23 cellular contexts compared by ENCODE assay signal in the genomic region with DNA sequence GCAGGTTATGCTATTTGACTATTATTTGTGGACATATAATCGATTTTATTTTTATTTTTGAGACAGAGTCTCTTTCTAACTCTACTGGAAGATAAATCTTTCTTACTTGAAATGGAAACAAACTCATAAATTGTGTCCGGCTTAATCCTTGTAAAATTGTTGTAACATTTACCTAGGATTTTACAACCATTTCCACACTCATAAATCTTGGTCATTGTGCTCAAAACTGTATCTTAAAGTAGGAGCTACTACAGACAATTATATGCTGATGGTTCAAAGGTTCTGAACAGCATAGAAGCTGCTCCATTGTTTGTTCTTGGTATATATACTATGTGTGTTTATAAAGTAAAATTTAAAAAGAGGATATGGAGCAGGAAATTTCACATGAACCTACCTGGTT.
"Had no signal": no experiment of that assay in that cellular context is flagged by ENCODE, and none has a peak within 500 bp of the region (broad histone marks: within the 10 kb centered on the region; RNA-seq: fewer than 3 reads in every experiment).

No MANE protein-coding gene starts in this region.

- H3K27ac Mint-ChIP-seq: natural killer cell treated with Interleukin-12 subunit alpha and Interleukin-12 subunit beta and Interleukin-15 and Interleukin-18, amount 100 ng/mL, for 72 hours; neural progenitor cell; stimulated activated effector memory CD8-positive, alpha-beta T cell treated with anti-CD3 and anti-CD28 coated beads, Interleukin-12 subunit alpha, Interleukin-12 subunit beta, amount 100 ng/mL, for 72 hours; stimulated activated naive CD8-positive, alpha-beta T cell treated with anti-CD3 and anti-CD28 coated beads, Interleukin-15, Interleukin-2, amounts not matched to agents 100 ng/mL and 50 ng/mL, for 24 hours had no signal

- H3K36me3 ChIP-seq: esophagus muscularis mucosa, gastrocnemius medialis, heart right ventricle, neural progenitor cell, right lobe of liver, tibial artery, upper lobe of right lung, vagina had no signal

- H3K4me3 Mint-ChIP-seq: effector memory CD8-positive, alpha-beta T cell; natural killer cell treated with Interleukin-12 subunit alpha and Interleukin-12 subunit beta and Interleukin-15 and Interleukin-18, amount 100 ng/mL, for 72 hours; neural progenitor cell; stimulated activated effector memory CD8-positive, alpha-beta T cell treated with anti-CD3 and anti-CD28 coated beads, Interleukin-12 subunit alpha, Interleukin-12 subunit beta, amount 100 ng/mL, for 72 hours; stimulated activated naive CD8-positive, alpha-beta T cell treated with anti-CD3 and anti-CD28 coated beads, Interleukin-15, Interleukin-2, amounts not matched to agents 100 ng/mL and 50 ng/mL, for 24 hours had no signal

- H3K27ac ChIP-seq: epithelial cell of prostate, esophagus muscularis mucosa, gastrocnemius medialis, heart right ventricle, neural progenitor cell, parathyroid adenoma, psoas muscle, right lobe of liver, tibial artery, upper lobe of right lung, vagina had no signal

- H3K27me3 Mint-ChIP-seq: effector memory CD8-positive, alpha-beta T cell; natural killer cell treated with Interleukin-12 subunit alpha and Interleukin-12 subunit beta and Interleukin-15 and Interleukin-18, amount 100 ng/mL, for 72 hours; stimulated activated naive CD8-positive, alpha-beta T cell treated with anti-CD3 and anti-CD28 coated beads, Interleukin-15, Interleukin-2, amounts not matched to agents 100 ng/mL and 50 ng/mL, for 24 hours had no signal

- H3K9me3 Mint-ChIP-seq: effector memory CD8-positive, alpha-beta T cell; natural killer cell treated with Interleukin-12 subunit alpha and Interleukin-12 subunit beta and Interleukin-15 and Interleukin-18, amount 100 ng/mL, for 72 hours; neural progenitor cell; stimulated activated effector memory CD8-positive, alpha-beta T cell treated with anti-CD3 and anti-CD28 coated beads, Interleukin-12 subunit alpha, Interleukin-12 subunit beta, amount 100 ng/mL, for 72 hours; stimulated activated naive CD8-positive, alpha-beta T cell treated with anti-CD3 and anti-CD28 coated beads, Interleukin-15, Interleukin-2, amounts not matched to agents 100 ng/mL and 50 ng/mL, for 24 hours had no signal

- H3K36me3 Mint-ChIP-seq: neural progenitor cell had no signal

- H3K9ac ChIP-seq: neural progenitor cell, parathyroid adenoma had no signal

- DNase-seq: effector memory CD8-positive, alpha-beta T cell; gastrocnemius medialis; heart right ventricle; hypothalamus; kidney glomerular epithelial cell; mammary epithelial cell; nucleus accumbens; psoas muscle; retina; right lobe of liver; stimulated activated CD4-positive, alpha-beta T cell treated with anti-CD3 and anti-CD28 coated beads, Interleukin-4, amount 100 ng/mL, for 1 hour; stimulated activated CD8-positive, alpha-beta memory T cell treated with anti-CD3 and anti-CD28 coated beads, Interleukin-4, amount 100 ng/mL, for 48 hours; tibial artery; upper lobe of right lung had no signal

- H3K4me1 ChIP-seq: parathyroid adenoma had no signal

- H3K27me3 ChIP-seq: esophagus muscularis mucosa, gastrocnemius medialis, heart right ventricle, neural progenitor cell, right lobe of liver, tibial artery, upper lobe of right lung, vagina had no signal

- ATAC-seq: effector memory CD8-positive, alpha-beta T cell; gastrocnemius medialis; heart right ventricle; left lobe of liver; natural killer cell treated with Interleukin-12 subunit alpha and Interleukin-12 subunit beta and Interleukin-15 and Interleukin-18, amount 100 ng/mL, for 72 hours; psoas muscle; right lobe of liver; stimulated activated effector memory CD8-positive, alpha-beta T cell treated with anti-CD3 and anti-CD28 coated beads, Interleukin-12 subunit alpha, Interleukin-12 subunit beta, amount 100 ng/mL, for 72 hours; upper lobe of right lung had no signal

- H3K4me3 ChIP-seq: esophagus muscularis mucosa, gastrocnemius medialis, heart right ventricle, neural progenitor cell, psoas muscle, right lobe of liver, tibial artery, upper lobe of right lung, vagina had no signal

- H3K9me3 ChIP-seq: esophagus muscularis mucosa, gastrocnemius medialis, heart right ventricle, psoas muscle, right lobe of liver, tibial artery, upper lobe of right lung, vagina had no signal
